In genomic region chr17:34386925-34387550, GRCh38 we compare ENCODE assay signal across 2 cellular contexts.
A peak's percentile ranks its signal among the peaks of the same experiment; 100 is the strongest.
TF ChIP-seq lines count a peak whose summit lies in the region.

No MANE protein-coding gene starts in this region.

TF ChIP-seq in IMR-90, 13 proteins besides CTCF, POLR2A, EP300 and RAD21:
- no peak for TF ChIP-seq MAZ (IDR thresholded peaks at IDR 0.05; ENCODE audit: borderline replicate concordance, low read depth, low read length)
- TF ChIP-seq ELK1 (IDR thresholded peaks at IDR 0.05; ENCODE audit: borderline replicate concordance, low read depth, low read length): no peak
- no peak for TF ChIP-seq FOS (IDR thresholded peaks at IDR 0.05; ENCODE audit: low read depth, low read length)
- TF ChIP-seq MAFK (IDR thresholded peaks at IDR 0.05; ENCODE audit: low read depth, low read length): no peak
- TF ChIP-seq RCOR1 (IDR thresholded peaks at IDR 0.05; ENCODE audit: insufficient replicate concordance, low read length): no peak
- TF ChIP-seq SMC3 (IDR thresholded peaks at IDR 0.05; ENCODE audit: low read depth, low read length): no peak
- no peak for TF ChIP-seq USF2 (IDR thresholded peaks at IDR 0.05; ENCODE audit: low read depth, low read length)
- TF ChIP-seq NFE2L2 (IDR thresholded peaks at IDR 0.05; ENCODE audit: low read depth, low read length): no peak
- no peak for TF ChIP-seq CEBPB (IDR thresholded peaks at IDR 0.05; ENCODE audit: low read depth, low read length)
- TF ChIP-seq CHD1 (IDR thresholded peaks at IDR 0.05; ENCODE audit: low read depth, low read length): no peak
- no peak for TF ChIP-seq MXI1 (IDR thresholded peaks at IDR 0.05; ENCODE audit: borderline replicate concordance, low read depth, low read length)
- TF ChIP-seq RFX5 (IDR thresholded peaks at IDR 0.05; ENCODE audit: low read depth, low read length): no peak
- TF ChIP-seq BHLHE40 (IDR thresholded peaks at IDR 0.05; ENCODE audit: low read depth, low read length): no peak

TF ChIP-seq in HepG2, 621 proteins besides CTCF, POLR2A, EP300 and RAD21:
- no peak for TF ChIP-seq SRSF9 (IDR thresholded peaks at IDR 0.05; ENCODE audit: borderline replicate concordance, insufficient read depth, low read depth, low read length, poor library complexity, severe bottlenecking)
- 0 out of 2 replicates have a peak, but pooled peaks have one; percentile 25 for TF ChIP-seq CREB1 (IDR thresholded peaks at IDR 0.05)
- TF ChIP-seq CREB1 (CRISPR knock-in tag; IDR thresholded peaks at IDR 0.05): no peak
TF ChIP-seq in HepG2: peak in this region for 1.
